ENCODE assay signal across 9 cellular contexts in the genomic region with DNA sequence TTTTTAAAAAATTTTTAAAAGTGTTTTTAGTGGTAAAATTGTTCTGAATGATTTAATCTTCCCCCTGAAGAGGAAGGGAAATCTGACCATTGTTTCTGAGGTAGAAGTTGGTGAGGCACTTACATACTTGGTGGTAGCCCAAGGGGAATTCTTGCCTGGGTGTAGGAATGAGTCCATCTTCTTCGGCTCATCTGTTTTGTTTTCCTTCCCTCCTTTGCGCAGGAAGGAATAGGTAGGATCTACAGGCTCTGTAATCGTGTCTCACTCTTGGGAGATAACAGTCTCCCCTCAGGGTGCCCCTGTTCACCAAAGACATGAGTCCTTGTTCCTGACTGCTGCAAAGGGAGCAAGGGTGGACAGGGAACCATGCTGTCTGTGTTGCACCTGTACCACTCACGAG.
"Had no signal": no experiment of that assay in that cellular context is flagged by ENCODE, and none has a peak within 500 bp of the region (broad histone marks: within the 10 kb centered on the region; RNA-seq: fewer than 3 reads in every experiment).

No MANE protein-coding gene starts in this region.

- H3K4me1 Mint-ChIP-seq: IgD-negative memory B cell had no signal

- H3K36me3 ChIP-seq: HAP-1 had no signal

- H3K4me3 ChIP-seq: GM23248, HAP-1 had no signal

- ATAC-seq: HCT116, HepG2 had no signal

- H3K27ac Mint-ChIP-seq: HFFc6, IgD-negative memory B cell had no signal

- H2AFZ ChIP-seq: GM23248 had no signal

- DNase-seq: GM23248, GOT3, H7, HFFc6 had no signal

- H3K4me1 ChIP-seq: HAP-1 had no signal

- H3K9me3 Mint-ChIP-seq: HFFc6 had no signal

- H3K9ac ChIP-seq: GM23248 had no signal

- H3K27ac ChIP-seq: GM23248, HL-60 had no signal

- H3K4me3 Mint-ChIP-seq: HFFc6, IgD-negative memory B cell had no signal

- H3K9me3 ChIP-seq: HAP-1 had no signal
